8 cellular contexts compared by ENCODE assay signal in genomic region chr2:127525692-127526141, GRCh38. TPM values are rescaled to one million over a fixed set of nuclear protein-coding genes. Genes with fewer than 3 reads are reported as not detected.
DNase-seq lines count a peak whose midpoint lies in the region; ATAC-seq and TF ChIP-seq lines count a peak whose summit lies in the region.

No MANE protein-coding gene starts in this region.

- WGBS in mesodermal cell (ENCODE audit: insufficient coverage in 2 of 2), 2 experiments = 0% methylated on average over 8 to 17 of the region's 20 CpGs

- ATAC-seq in GM19438 (IDR thresholded peaks at IDR 0.05; ENCODE audit: low read depth, unreplicated experiment) = peak; percentile 12
- ATAC-seq in GM21360 (IDR thresholded peaks at IDR 0.05; ENCODE audit: unreplicated experiment) = no peak

- TF ChIP-seq CTCF in AG09309 (IDR thresholded peaks at IDR 0.05; ENCODE audit: control insufficient read depth, insufficient read depth, low read depth, low read length, missing control alignments) = no peak

- peak overlapping the region; percentile 96 for H3K27ac ChIP-seq in mesodermal cell (ENCODE audit: low read depth, low read length, severe bottlenecking)

- peaks cover 7% of the 10 kb centered on the region for H3K9me3 ChIP-seq in mesodermal cell (ENCODE audit: control insufficient read depth, low read length)

- DNase-seq in AG09309 (ENCODE audit: low read depth) (no peak), RPMI8226 (peak; percentile 38), dedifferentiated amniotic fluid mesenchymal stem cell (ENCODE audit: extremely low spot score) (peak; percentile 48), NCI-H345 (lab: John Stamatoyannopoulos, UW) (no peak), HK-2 (ENCODE audit: unreplicated experiment) (no peak)

- peak overlapping the region; percentile 73 for H3K4me3 ChIP-seq in AG09309 (ENCODE audit: control insufficient read depth, low read depth, low read length)
- peak overlapping the region; percentile 93 for H3K4me3 ChIP-seq in mesodermal cell (ENCODE audit: extremely low read depth, insufficient read depth, low read length, poor library complexity, severe bottlenecking)

- peaks cover 11% of the 10 kb centered on the region for H3K4me1 ChIP-seq in mesodermal cell (ENCODE audit: control insufficient read depth, insufficient read depth, low read length, poor library complexity, severe bottlenecking)

- H3K36me3 ChIP-seq in mesodermal cell (ENCODE audit: control insufficient read depth, insufficient read depth, low read length) = peaks cover 40% of the 10 kb centered on the region

RNA-seq across cellular contexts. Expression of gene IWS1, which starts 0.6 kb away (rescaled TPM):
- 68.7 TPM for polyA plus RNA-seq in mesodermal cell (2013, experiment 1 of 2)
- polyA plus RNA-seq in mesodermal cell (2013, experiment 2 of 2) = 68.3 TPM

RNA-seq across cellular contexts. Expression of gene MYO7B, which starts 9.8 kb away (rescaled TPM):
- polyA plus RNA-seq in mesodermal cell (2013, experiment 1 of 2) = 0.22 TPM
- 0.10 TPM for polyA plus RNA-seq in mesodermal cell (2013, experiment 2 of 2)

Comparison
In these comparisons a context has a peak if more than half of its experiments do, and no peak if none do; other contexts are left out.
1. DNase-seq: peak in RPMI8226 (single experiment) and dedifferentiated amniotic fluid mesenchymal stem cell (single experiment); none in AG09309 (single experiment), NCI-H345 (single experiment) and HK-2 (single experiment).